Comparison of ENCODE assay signal across 20 cellular contexts in genomic region chr4:102533348-102533747, GRCh38.
"Had no signal": no experiment of that assay in that cellular context is flagged by ENCODE, and none has a peak within 500 bp of the region (broad histone marks: within the 10 kb centered on the region; RNA-seq: fewer than 3 reads in every experiment).

No MANE protein-coding gene starts in this region.

- H3K9me3 ChIP-seq: gastrocnemius medialis, heart right ventricle, left ventricle myocardium inferior, spleen had no signal

- H3K4me3 ChIP-seq: cardiac muscle cell, coronary artery, gastrocnemius medialis, heart right ventricle, left ventricle myocardium inferior, spleen had no signal

- H3K4me3 Mint-ChIP-seq: activated B cell treated with CpG ODN at 0.5 μM for 24 hours; activated CD4-positive, alpha-beta T cell treated with anti-CD3 and anti-CD28 coated beads, Interleukin-2, amount 10 ng/mL, durations not matched to agents 24 days and 14 days; activated CD8-positive, alpha-beta memory T cell treated with anti-CD3 and anti-CD28 coated beads, Interleukin-2, amount 10 ng/mL, durations not matched to agents 7 days and 5 days; activated T-cell treated with anti-CD3 and anti-CD28 coated beads, Interleukin-2, amount 50 U/mL, for 24 hours; neural crest cell; stimulated activated memory B cell treated with anti-CD40 and anti-IgM and Interleukin-4, amounts not matched to agents 10 μg/mL and 1 μg/mL and 100 μg/mL, for 72 hours had no signal

- H3K27me3 Mint-ChIP-seq: activated B cell treated with CpG ODN at 0.5 μM for 24 hours; activated CD4-positive, alpha-beta T cell treated with anti-CD3 and anti-CD28 coated beads, Interleukin-2, amount 10 ng/mL, durations not matched to agents 24 days and 14 days; activated CD8-positive, alpha-beta memory T cell treated with anti-CD3 and anti-CD28 coated beads, Interleukin-2, amount 10 ng/mL, durations not matched to agents 7 days and 5 days; activated T-cell treated with anti-CD3 and anti-CD28 coated beads, Interleukin-2, amount 50 U/mL, for 24 hours; stimulated activated memory B cell treated with anti-CD40 and anti-IgM and Interleukin-4, amounts not matched to agents 10 μg/mL and 1 μg/mL and 100 μg/mL, for 72 hours had no signal

- H3K4me1 ChIP-seq: gastrocnemius medialis had no signal

- DNase-seq: activated B cell treated with CpG ODN at 0.5 μM for 24 hours; activated CD4-positive, alpha-beta T cell treated with anti-CD3 and anti-CD28 coated beads, Interleukin-2, amount 10 ng/mL, durations not matched to agents 24 days and 14 days; activated CD8-positive, alpha-beta memory T cell treated with anti-CD3 and anti-CD28 coated beads, Interleukin-2, amount 10 ng/mL, durations not matched to agents 7 days and 5 days; activated effector memory CD4-positive, alpha-beta T cell treated with Interleukin-2 at 50 U/mL for 16 hours; activated T-cell treated with anti-CD3 and anti-CD28 coated beads, Interleukin-2, amount 50 U/mL, for 24 hours; effector CD4-positive, alpha-beta T cell; gastrocnemius medialis; heart right ventricle; islet precursor cell; left ventricle myocardium inferior; mesenchymal stem cell; spleen; stimulated activated CD4-positive, alpha-beta T cell treated with anti-CD3 and anti-CD28 coated beads, Interleukin-1b, Interleukin-23, amount 100 ng/mL, for 48 hours; substantia nigra; trophoblast cell had no signal

- H3K4me1 Mint-ChIP-seq: neural crest cell had no signal

- H3K9me3 Mint-ChIP-seq: activated B cell treated with CpG ODN at 0.5 μM for 24 hours; activated CD4-positive, alpha-beta T cell treated with anti-CD3 and anti-CD28 coated beads, Interleukin-2, amount 10 ng/mL, durations not matched to agents 24 days and 14 days; activated T-cell treated with anti-CD3 and anti-CD28 coated beads, Interleukin-2, amount 50 U/mL, for 24 hours; neural crest cell; stimulated activated memory B cell treated with anti-CD40 and anti-IgM and Interleukin-4, amounts not matched to agents 10 μg/mL and 1 μg/mL and 100 μg/mL, for 72 hours had no signal

- H3K36me3 ChIP-seq: cardiac muscle cell, gastrocnemius medialis had no signal

- ATAC-seq: activated CD8-positive, alpha-beta memory T cell treated with anti-CD3 and anti-CD28 coated beads, Interleukin-2, amount 10 ng/mL, durations not matched to agents 7 days and 5 days; gastrocnemius medialis; heart right ventricle; sciatic nerve; stimulated activated memory B cell treated with anti-CD40 and anti-IgM and Interleukin-4, amounts not matched to agents 10 μg/mL and 1 μg/mL and 100 μg/mL, for 72 hours had no signal

- H3K27ac ChIP-seq: cardiac muscle cell, coronary artery, gastrocnemius medialis, heart right ventricle, left ventricle myocardium inferior, spleen had no signal

- H3K27ac Mint-ChIP-seq: activated B cell treated with CpG ODN at 0.5 μM for 24 hours; activated CD4-positive, alpha-beta T cell treated with anti-CD3 and anti-CD28 coated beads, Interleukin-2, amount 10 ng/mL, durations not matched to agents 24 days and 14 days; activated CD8-positive, alpha-beta memory T cell treated with anti-CD3 and anti-CD28 coated beads, Interleukin-2, amount 10 ng/mL, durations not matched to agents 7 days and 5 days had no signal
